19 cellular contexts compared by ENCODE assay signal in the genomic region with DNA sequence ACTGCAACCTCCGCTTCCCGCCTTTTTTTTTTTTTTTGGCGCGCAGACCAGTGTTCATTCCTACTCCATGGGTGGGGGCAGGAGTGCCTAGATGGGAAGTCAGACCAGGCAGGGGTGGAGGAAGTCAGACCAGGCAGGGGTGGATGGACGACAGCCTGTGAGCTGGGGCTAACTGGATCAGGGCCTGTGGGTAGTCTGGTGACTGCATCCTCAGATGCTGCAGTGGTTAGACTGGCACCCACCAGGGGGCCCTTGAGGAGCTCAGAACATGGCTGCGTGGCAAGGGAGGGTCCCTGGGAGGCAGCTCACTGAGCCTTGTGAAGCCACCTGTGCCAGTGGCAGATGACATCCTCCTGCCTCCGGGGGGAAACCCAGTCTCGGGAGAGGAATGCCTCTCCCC. TPM values are rescaled to one million over a fixed set of nuclear protein-coding genes. Genes with fewer than 3 reads are reported as not detected.
DNase-seq lines count a peak whose midpoint lies in the region; ATAC-seq and TF ChIP-seq lines count a peak whose summit lies in the region.
"Had no signal": no experiment of that assay in that cellular context is flagged by ENCODE, and none has a peak within 500 bp of the region (broad histone marks: within the 10 kb centered on the region; RNA-seq: fewer than 3 reads in every experiment).

No MANE protein-coding gene starts in this region.

- peaks cover 5% of the 10 kb centered on the region for H3K4me1 ChIP-seq in psoas muscle

- DNase-seq in NCI-H524 (lab: John Stamatoyannopoulos, UW) (peak; percentile 72 to 81), NCI-H524 treated with DMSO at 0.1 percent for 48 hours (lab: John Stamatoyannopoulos, UW) (no peak), NAMALWA (ENCODE audit: low spot score) (peak; percentile 54), WTC11 (ENCODE audit: low spot score) (no peak), psoas muscle (no peak), NCI-H2029 (lab: John Stamatoyannopoulos, UW) (no peak)
- no peak for DNase-seq in activated CD4-positive, CD25-positive, alpha-beta regulatory T cell (lab: John Stamatoyannopoulos, UW)
- DNase-seq in activated CD8-positive, alpha-beta memory T cell treated with anti-CD3 and anti-CD28 coated beads for 24 hours: no peak
- DNase-seq: CD8-positive, alpha-beta T cell; effector CD4-positive, alpha-beta T cell; kidney; midbrain; NK-92 treated with Interleukin-12 subunit alpha and Interleukin-12 subunit beta, amount 100 ng/mL, for 24 hours; right cardiac atrium; stimulated activated naive CD8-positive, alpha-beta T cell treated with anti-CD3 and anti-CD28 coated beads, Interleukin-15, amount 100 ng/mL, for 72 hours; T-helper 1 cell had no signal

- H3K27me3 Mint-ChIP-seq in WTC11 (ENCODE audit: low read depth): no peaks in the 10 kb centered on the region
- H3K27me3 Mint-ChIP-seq: stimulated activated naive CD8-positive, alpha-beta T cell treated with anti-CD3 and anti-CD28 coated beads, Interleukin-15, amount 100 ng/mL, for 72 hours had no signal

- peaks cover 3 to 23% of the 10 kb centered on the region in 2 donors for H3K36me3 ChIP-seq in psoas muscle (ENCODE audit: insufficient read depth in 1 of 2, low read depth in 1 of 2)

- H3K4me1 Mint-ChIP-seq in WTC11: peaks cover 12% of the 10 kb centered on the region
- H3K4me1 Mint-ChIP-seq: stimulated activated naive CD8-positive, alpha-beta T cell treated with anti-CD3 and anti-CD28 coated beads, Interleukin-15, amount 100 ng/mL, for 72 hours had no signal

- ATAC-seq in WTC11 (peak; percentile 49), psoas muscle (peak; percentile 16 to 31 (median 26))
- ATAC-seq: CD8-positive, alpha-beta T cell had no signal

- WGBS in psoas muscle, 3 donors: 65 to 75% (median 74%) methylated on average over 8 of the region's 8 CpGs

- H3K4me3 ChIP-seq in psoas muscle: no peak overlapping the region
- H3K4me3 ChIP-seq: hepatocyte had no signal

- POLR2A ChIA-PET in WTC11 (lab: Charles Lee): no interaction called here

- no peak overlapping the region for H3K27ac Mint-ChIP-seq in WTC11
- H3K27ac Mint-ChIP-seq: activated T-helper 2 cell treated with anti-CD3 and anti-CD28 coated beads, Interferon-gamma antibody, Interleukin-2, Interleukin-4, amounts not matched to agents 10 μg/mL and 5 μg/mL and 100 μg/mL, durations not matched to agents 14 hours and 24 hours and 36 hours; CD8-positive, alpha-beta T cell had no signal

- no peak overlapping the region for H3K4me3 Mint-ChIP-seq in WTC11
- H3K4me3 Mint-ChIP-seq: CD8-positive, alpha-beta T cell; stimulated activated naive CD8-positive, alpha-beta T cell treated with anti-CD3 and anti-CD28 coated beads, Interleukin-15, amount 100 ng/mL, for 72 hours had no signal

- H3K36me3 Mint-ChIP-seq in WTC11: peaks cover 8% of the 10 kb centered on the region

- CTCF ChIA-PET in WTC11 (lab: Charles Lee): interaction anchor here (0.6 to 3.5 kb wide), 3 partner anchors 8 to 27 kb away, joined by 3 to 15 read pairs (median 3); no protein-coding TSS in a partner anchor

- TF ChIP-seq CTCF in WTC11 (IDR thresholded peaks at IDR 0.05): no peak
- TF ChIP-seq CTCF in psoas muscle (IDR thresholded peaks at IDR 0.05): no peak

- no peaks in the 10 kb centered on the region for H3K9me3 Mint-ChIP-seq in WTC11
- H3K9me3 Mint-ChIP-seq: activated T-helper 2 cell treated with anti-CD3 and anti-CD28 coated beads, Interferon-gamma antibody, Interleukin-2, Interleukin-4, amounts not matched to agents 10 μg/mL and 5 μg/mL and 100 μg/mL, durations not matched to agents 14 hours and 24 hours and 36 hours; CD8-positive, alpha-beta T cell; stimulated activated naive CD8-positive, alpha-beta T cell treated with anti-CD3 and anti-CD28 coated beads, Interleukin-15, amount 100 ng/mL, for 72 hours had no signal

- intact Hi-C loops in psoas muscle (cut with DNase I): no loop called here

- no peaks in the 10 kb centered on the region for H3K27me3 ChIP-seq in psoas muscle (ENCODE audit: insufficient read depth in 3 of 3, low read length in 2 of 3)
- H3K27me3 ChIP-seq: hepatocyte, neutrophil had no signal

- no peaks in the 10 kb centered on the region for H3K9me3 ChIP-seq in psoas muscle
- H3K9me3 ChIP-seq: neutrophil had no signal

- H3K27ac ChIP-seq in psoas muscle: no peak overlapping the region
- H3K27ac ChIP-seq: hepatocyte, neutrophil had no signal

TF ChIP-seq in WTC11, 78 proteins besides CTCF, POLR2A, EP300 and RAD21:
- TF ChIP-seq ATF1 (CRISPR knock-in tag; IDR thresholded peaks at IDR 0.05): no peak

RNA-seq across cellular contexts. Expression of a gene that starts 35.1 kb away (rescaled TPM):
- 52.3 to 57.0 TPM (median 53.0 TPM) in 3 replicates for total RNA-seq in WTC11 (2021)
- 10 to 100 TPM; 67.7 to 77.1 (median 72.1) TPM for total RNA-seq in psoas muscle
- polyA plus RNA-seq in psoas muscle: 100 to 1,000 TPM in 1 of 3 donors, 10 to 100 TPM in 2; 52.3 to 123 (median 70.2) TPM

RNA-seq across cellular contexts. Expression of a gene that starts 53.9 kb away (rescaled TPM):
- 8.7 to 11.2 TPM (median 10.8 TPM) in 3 replicates for total RNA-seq in WTC11 (2021)
- total RNA-seq in psoas muscle: 10 to 100 TPM; 26.7 to 50.1 (median 38.6) TPM
- polyA plus RNA-seq in psoas muscle: 10 to 100 TPM; 11.1 to 16.2 (median 14.4) TPM

Comparison
In these comparisons a context has a peak if more than half of its experiments do, and no peak if none do; other contexts are left out.
1. DNase-seq: peak in NCI-H524 (2 of 2) and NAMALWA (single experiment); none in NCI-H524 treated with DMSO at 0.1 percent for 48 hours (single experiment), WTC11 (single experiment), psoas muscle (0 of 2), NCI-H2029 (single experiment), activated CD4-positive, CD25-positive, alpha-beta regulatory T cell (0 of 4) and activated CD8-positive, alpha-beta memory T cell treated with anti-CD3 and anti-CD28 coated beads for 24 hours (single experiment).